Comparison of ENCODE assay signal across 12 cellular contexts in genomic region chr10:102455893-102456471, GRCh38. TPM values are rescaled to one million over a fixed set of nuclear protein-coding genes. Genes with fewer than 3 reads are reported as not detected.
DNase-seq lines count a peak whose midpoint lies in the region; FAIRE-seq and TF ChIP-seq lines count a peak whose summit lies in the region.
"Had no signal": no experiment of that assay in that cellular context is flagged by ENCODE, and none has a peak within 500 bp of the region (broad histone marks: within the 10 kb centered on the region; RNA-seq: fewer than 3 reads in every experiment).

No MANE protein-coding gene starts in this region.

- H4K20me1 ChIP-seq in mammary epithelial cell (ENCODE audit: insufficient read depth, low read length): no peaks in the 10 kb centered on the region

- dilution Hi-C loops in mammary epithelial cell (cut with HindIII; ENCODE audit: low sequenced_read_pairs): no loop called here

- intact Hi-C loops in mammary epithelial cell (cut with micrococcal nuclease): no loop called here

- TF ChIP-seq POLR2A in H54 (IDR thresholded peaks at IDR 0.05; ENCODE audit: low read depth, low read length) (no peak), GM12891 (IDR thresholded peaks at IDR 0.05; ENCODE audit: low read depth, low read length) (no peak)

- BruUV-seq in mammary epithelial cell (replicated peaks; lab: Mats Ljungman, UMichigan): no TSS peak

- peak overlapping the region; percentile 19 for H3K27ac ChIP-seq in mammary epithelial cell (ENCODE audit: insufficient read depth, low read depth, low read length)
- H3K27ac ChIP-seq in substantia nigra (ENCODE audit: low read depth, low read length, poor library complexity, severe bottlenecking): no peak overlapping the region

- no peak overlapping the region for H3K4me2 ChIP-seq in mammary epithelial cell (ENCODE audit: insufficient read depth, low read depth, low read length)

- peaks cover 27% of the 10 kb centered on the region for H3K4me1 ChIP-seq in mammary epithelial cell (ENCODE audit: insufficient read depth, low read length)

- 77% methylated on average over 7 of the region's 7 CpGs for WGBS in mammary epithelial cell (ENCODE audit: low coverage, missing lambda C conversion rate)

- TF ChIP-seq CTCF in mammary epithelial cell (conservative IDR thresholded peaks at IDR 0.05 in 1 of 2, IDR thresholded peaks at IDR 0.05 in 1 of 2; ENCODE audit: extremely low read depth in 1 of 2, insufficient read depth in 1 of 2, low read depth in 1 of 2, low read length in 2 of 2): no peak

- H3K36me3 ChIP-seq in mammary epithelial cell (ENCODE audit: insufficient read depth, low read length): peaks cover 2% of the 10 kb centered on the region

- H3K9ac ChIP-seq in mammary epithelial cell (ENCODE audit: insufficient read depth, low read length): no peak overlapping the region

- no peak overlapping the region for H3K4me3 ChIP-seq in mammary epithelial cell (replicated peaks in 1 of 3; ENCODE audit: insufficient read depth in 1 of 3, low read depth in 2 of 3, low read length in 3 of 3)

- H2AFZ ChIP-seq in mammary epithelial cell (ENCODE audit: low read depth, low read length): no peak overlapping the region

- peaks cover 23% of the 10 kb centered on the region for H3K79me2 ChIP-seq in mammary epithelial cell (ENCODE audit: insufficient read depth, low read length)

- peak; percentile 16 for DNase-seq in DMS53 treated with DMSO at 0.1 percent for 48 hours (lab: John Stamatoyannopoulos, UW; ENCODE audit: unreplicated experiment)
- peak; percentile 78 for DNase-seq in M059J (ENCODE audit: low read depth)
- DNase-seq in mammary epithelial cell: peak; percentile 21
- peak; percentile 45 for DNase-seq in myocyte (ENCODE audit: low read depth)
- DNase-seq in H54 (ENCODE audit: insufficient read length, low spot score): no peak
- no peak for DNase-seq in GM12891 (ENCODE audit: insufficient read length, low spot score)
- DNase-seq in NCI-H2227 treated with DMSO at 0.1 percent for 48 hours (lab: John Stamatoyannopoulos, UW): no peak
- DNase-seq in substantia nigra (lab: John Stamatoyannopoulos, UW): no peak
- DNase-seq: activated T-cell treated with anti-CD3 and anti-CD28 coated beads, Interleukin-2, amount 50 U/mL, for 48 hours; SHP77 treated with DMSO at 0.1 percent for 48 hours had no signal

- CTCF ChIA-PET in mammary epithelial cell (lab: Charles Lee; ENCODE audit: low non-redundant PET): no interaction called here

- no peaks in the 10 kb centered on the region for H3K27me3 ChIP-seq in mammary epithelial cell (ENCODE audit: insufficient read depth, low read length)

- FAIRE-seq in H54 (lab: Jason Lieb, UNC) (no peak), GM12891 (lab: Jason Lieb, UNC) (no peak)
- FAIRE-seq: endometrium had no signal

- no peaks in the 10 kb centered on the region for H3K9me3 ChIP-seq in mammary epithelial cell (replicated peaks; ENCODE audit: insufficient read depth, low read length)

- in situ Hi-C loops in mammary epithelial cell (cut with MboI; ENCODE audit: low sequenced_read_pairs in 2 of 2): no loop called here

TF ChIP-seq in GM12891, 5 proteins besides CTCF, POLR2A, EP300 and RAD21:
- TF ChIP-seq PAX5 (IDR thresholded peaks at IDR 0.05; ENCODE audit: insufficient read depth, low read length, severe bottlenecking): no peak
- TF ChIP-seq SPI1 (IDR thresholded peaks at IDR 0.05; ENCODE audit: low read depth, low read length): no peak

RNA-seq across cellular contexts. Expression of gene C10orf95, which starts 4.6 kb away (rescaled TPM):
- not detected in 2 replicates for total RNA-seq in M059J (2014; rRNA removed; shearing (Covaris generic))
- total RNA-seq in mammary epithelial cell (1 to 10 TPM; 1.5 to 2.0 TPM), myocyte (not detected in 2 replicates)
- polyA plus RNA-seq in mammary epithelial cell: 1.2 TPM
- not detected for polyA minus RNA-seq in mammary epithelial cell
- not detected for polyA plus RNA-seq in myocyte (2012)
- 0.59 TPM for polyA plus RNA-seq in GM12891 (2012; ENCODE audit: low read depth, missing spikeins)
- total RNA-seq: urinary bladder had no signal

RNA-seq across cellular contexts. Expression of gene CUEDC2, which starts 23.6 kb away (rescaled TPM):
- total RNA-seq in M059J (2014; rRNA removed; shearing (Covaris generic)): 33.1 and 50.9 TPM in 2 replicates
- total RNA-seq in mammary epithelial cell (10 to 100 TPM; 32.0 to 49.5 TPM), myocyte (73.3 and 93.3 TPM in 2 replicates)
- 68.1 TPM for polyA plus RNA-seq in mammary epithelial cell
- 14.6 TPM for polyA minus RNA-seq in mammary epithelial cell
- 83.8 TPM for polyA plus RNA-seq in myocyte (2012)
- 78.9 TPM for polyA plus RNA-seq in GM12891 (2012; ENCODE audit: low read depth, missing spikeins)

RNA-seq across cellular contexts. Expression of gene FBXL15, which starts 35.3 kb away (rescaled TPM):
- 8.2 and 18.8 TPM in 2 replicates for total RNA-seq in M059J (2014; rRNA removed; shearing (Covaris generic))
- total RNA-seq in mammary epithelial cell: 1 to 10 TPM; 5.0 to 7.0 TPM
- polyA plus RNA-seq in mammary epithelial cell: 6.5 TPM
- 0.41 TPM for polyA minus RNA-seq in mammary epithelial cell
- 17.3 and 22.4 TPM in 2 replicates for total RNA-seq in myocyte
- polyA plus RNA-seq in myocyte (2012): 11.7 TPM
- polyA plus RNA-seq in GM12891 (2012; ENCODE audit: low read depth, missing spikeins): 8.4 TPM

RNA-seq across cellular contexts. Expression of gene PSD, which starts 37.4 kb away (rescaled TPM):
- not detected in 2 replicates for total RNA-seq in M059J (2014; rRNA removed; shearing (Covaris generic))
- total RNA-seq in mammary epithelial cell (under 1 TPM; 0.50 to 0.82 TPM), myocyte (0.10 and 0.32 TPM in 2 replicates)
- polyA plus RNA-seq in mammary epithelial cell: 0.16 TPM
- polyA minus RNA-seq in mammary epithelial cell: not detected
- polyA plus RNA-seq in myocyte (2012): 2.7 TPM
- polyA plus RNA-seq in GM12891 (2012; ENCODE audit: low read depth, missing spikeins): 2.7 TPM

RNA-seq across cellular contexts. Expression of gene ACTR1A, which starts 46.5 kb away (rescaled TPM):
- 120 and 173 TPM in 2 replicates for total RNA-seq in M059J (2014; rRNA removed; shearing (Covaris generic))
- total RNA-seq in mammary epithelial cell: 100 to 1,000 TPM; 111 to 138 TPM
- polyA plus RNA-seq in mammary epithelial cell: 121 TPM
- 145 TPM for polyA minus RNA-seq in mammary epithelial cell
- 180 and 206 TPM in 2 replicates for total RNA-seq in myocyte
- polyA plus RNA-seq in myocyte (2012): 158 TPM
- 36.4 TPM for polyA plus RNA-seq in GM12891 (2012; ENCODE audit: low read depth, missing spikeins)

Comparison
In these comparisons a context has a peak if more than half of its experiments do, and no peak if none do; other contexts are left out.
1. DNase-seq: peak in DMS53 treated with DMSO at 0.1 percent for 48 hours (single experiment), M059J (single experiment), mammary epithelial cell (single experiment) and myocyte (single experiment); none in H54 (single experiment), GM12891 (single experiment), NCI-H2227 treated with DMSO at 0.1 percent for 48 hours (single experiment) and substantia nigra (0 of 49).